In the genomic region with DNA sequence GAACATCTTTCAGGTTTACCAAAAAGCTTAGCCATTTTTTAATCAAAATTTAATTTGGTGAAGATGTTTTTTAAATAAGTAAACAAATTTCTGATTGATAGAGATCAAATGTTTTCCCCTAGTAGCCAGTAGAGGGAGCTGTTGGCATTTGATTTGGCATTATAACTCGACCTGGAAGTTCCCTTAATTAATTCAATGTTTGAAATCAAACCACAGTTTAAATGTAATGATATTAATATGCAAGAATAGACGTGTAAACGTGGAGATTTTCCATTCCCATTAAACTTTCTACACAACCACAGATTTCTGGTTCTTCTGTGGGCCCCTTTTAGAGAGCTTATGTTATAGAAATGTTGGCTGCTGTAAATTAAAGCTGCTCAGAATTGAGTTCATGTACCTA, we compare ENCODE assay signal across 9 cellular contexts.
DNase-seq lines count a peak whose midpoint lies in the region; ATAC-seq, FAIRE-seq and TF ChIP-seq lines count a peak whose summit lies in the region.
"Had no signal": no experiment of that assay in that cellular context is flagged by ENCODE, and none has a peak within 500 bp of the region (broad histone marks: within the 10 kb centered on the region; RNA-seq: fewer than 3 reads in every experiment).

No MANE protein-coding gene starts in this region.

- H2AFZ ChIP-seq in OCI-LY7 (ENCODE audit: low read length) = no peak overlapping the region

- no peaks in the 10 kb centered on the region for H3K36me3 ChIP-seq in OCI-LY7 (ENCODE audit: insufficient read depth, low read length)
- H3K36me3 ChIP-seq in effector memory CD4-positive, alpha-beta T cell (ENCODE audit: control insufficient read depth, insufficient read depth, low read length) = no peaks in the 10 kb centered on the region

- H3K9me3 Mint-ChIP-seq in nephron progenitor cell = no peaks in the 10 kb centered on the region
- H3K9me3 Mint-ChIP-seq: IgD-negative memory B cell had no signal

- no peak overlapping the region for H3K4me2 ChIP-seq in OCI-LY7 (ENCODE audit: low read length)

- DNase-seq in Caki2 (ENCODE audit: low read depth) = peak; percentile 37
- peak; percentile 15 for DNase-seq in HTR-8/SVneo (ENCODE audit: insufficient read length, low spot score)
- peak; percentile 57 for DNase-seq in OCI-LY7 (ENCODE audit: low spot score)
- DNase-seq in epidermal melanocyte (ENCODE audit: insufficient read length, low spot score) = peak; percentile 51
- DNase-seq in nephron progenitor cell = no peak
- no peak for DNase-seq in effector memory CD4-positive, alpha-beta T cell
- DNase-seq in left colon = no peak
- no peak for DNase-seq in GM19240 (ENCODE audit: insufficient read length, low spot score)

- POLR2A ChIA-PET in OCI-LY7 (lab: Charles Lee) = interaction anchor here (0.6 kb wide), 1 partner anchor 943 kb away, joined by 4 read pairs; no protein-coding TSS in a partner anchor

- no peak for FAIRE-seq in HTR-8/SVneo (lab: Jason Lieb, UNC)

- in situ Hi-C loops in Caki2 (cut with HindIII; ENCODE audit: low pct_unique_long_range_greater_than_20kb, low sequenced_read_pairs) = no loop called here

- H3K27ac Mint-ChIP-seq in nephron progenitor cell = no peak overlapping the region
- H3K27ac Mint-ChIP-seq: IgD-negative memory B cell had no signal

- CTCF ChIA-PET in OCI-LY7 (lab: Charles Lee; ENCODE audit: unreplicated experiment) = no interaction called here

- H4K20me1 ChIP-seq in OCI-LY7 (ENCODE audit: insufficient read depth, low read length) = no peaks in the 10 kb centered on the region

- H3K27ac ChIP-seq in OCI-LY7 (ENCODE audit: low read depth, low read length, poor library complexity, severe bottlenecking) = no peak overlapping the region
- H3K27ac ChIP-seq in effector memory CD4-positive, alpha-beta T cell (ENCODE audit: insufficient read depth, low read length, poor library complexity, severe bottlenecking) = no peak overlapping the region

- no TSS peak for BruUV-seq in OCI-LY7 (replicated peaks; lab: Mats Ljungman, UMichigan)

- no peaks in the 10 kb centered on the region for H3K36me3 Mint-ChIP-seq in nephron progenitor cell (ENCODE audit: low read depth)
- H3K36me3 Mint-ChIP-seq: IgD-negative memory B cell had no signal

- no peaks in the 10 kb centered on the region for H3K9me3 ChIP-seq in OCI-LY7 (ENCODE audit: low read length)
- H3K9me3 ChIP-seq in effector memory CD4-positive, alpha-beta T cell (ENCODE audit: control insufficient read depth, low read length) = no peaks in the 10 kb centered on the region

- H3K27me3 ChIP-seq in effector memory CD4-positive, alpha-beta T cell (replicated peaks; ENCODE audit: control insufficient read depth, insufficient read depth, low read length, poor library complexity, severe bottlenecking) = no peaks in the 10 kb centered on the region

- H3K4me1 Mint-ChIP-seq in nephron progenitor cell = peaks cover 44% of the 10 kb centered on the region
- H3K4me1 Mint-ChIP-seq: IgD-negative memory B cell had no signal

- H3K4me1 ChIP-seq in OCI-LY7 (ENCODE audit: insufficient read depth, low read length, poor library complexity, severe bottlenecking) = no peaks in the 10 kb centered on the region
- no peaks in the 10 kb centered on the region for H3K4me1 ChIP-seq in effector memory CD4-positive, alpha-beta T cell (ENCODE audit: control insufficient read depth, insufficient read depth, low read length, poor library complexity, severe bottlenecking)

- no peak for ATAC-seq in left colon

- no peaks in the 10 kb centered on the region for H3K9me2 ChIP-seq in OCI-LY7 (ENCODE audit: insufficient read depth, low read length)

- no peak overlapping the region for H3K4me3 Mint-ChIP-seq in nephron progenitor cell
- H3K4me3 Mint-ChIP-seq: IgD-negative memory B cell had no signal

- no peaks in the 10 kb centered on the region for H3K79me2 ChIP-seq in OCI-LY7 (ENCODE audit: insufficient read depth, low read depth, low read length)

- intact Hi-C loops in OCI-LY7 (cut with micrococcal nuclease; ENCODE audit: unreplicated experiment) (loop anchor here (1.0 kb wide), 1 partner anchor 1007 kb away; no protein-coding TSS in a partner anchor), left colon (cut with DNase I, micrococcal nuclease) (no loop called here)

- H3K27me3 Mint-ChIP-seq in nephron progenitor cell (ENCODE audit: low read depth, poor library complexity) = no peaks in the 10 kb centered on the region
- H3K27me3 Mint-ChIP-seq: IgD-negative memory B cell had no signal

- TF ChIP-seq CTCF in OCI-LY7 (conservative IDR thresholded peaks at IDR 0.05; ENCODE audit: low read length) = peak; percentile 94
- TF ChIP-seq CTCF in nephron progenitor cell (IDR thresholded peaks at IDR 0.05) = peak; percentile 90

- H3K4me3 ChIP-seq in OCI-LY7 (ENCODE audit: low read depth, low read length, poor library complexity, severe bottlenecking) = no peak overlapping the region
- H3K4me3 ChIP-seq in effector memory CD4-positive, alpha-beta T cell (ENCODE audit: insufficient read depth, low read depth, low read length, poor library complexity, severe bottlenecking) = no peak overlapping the region

Comparison
In these comparisons a context has a peak if more than half of its experiments do, and no peak if none do; other contexts are left out.
1. DNase-seq: peak in Caki2 (single experiment), HTR-8/SVneo (single experiment), OCI-LY7 (single experiment) and epidermal melanocyte (single experiment); none in nephron progenitor cell (single experiment), effector memory CD4-positive, alpha-beta T cell (0 of 3), left colon (0 of 2) and GM19240 (single experiment).